Comparison of ENCODE assay signal across 9 cellular contexts in genomic region chr18:64037812-64038414, GRCh38.
DNase-seq lines count a peak whose midpoint lies in the region; ATAC-seq, FAIRE-seq and TF ChIP-seq lines count a peak whose summit lies in the region.
"Had no signal": no experiment of that assay in that cellular context is flagged by ENCODE, and none has a peak within 500 bp of the region (broad histone marks: within the 10 kb centered on the region; RNA-seq: fewer than 3 reads in every experiment).

No MANE protein-coding gene starts in this region.

- ATAC-seq in GM18870 (IDR thresholded peaks at IDR 0.05; ENCODE audit: unreplicated experiment) (peak; percentile 79), HG03108 (IDR thresholded peaks at IDR 0.05; ENCODE audit: unreplicated experiment) (peak; percentile 63)
- ATAC-seq in stimulated activated memory B cell treated with anti-CD40 and anti-IgM and Interleukin-4, amounts not matched to agents 10 μg/mL and 1 μg/mL and 100 μg/mL, for 72 hours, result no peak

- H3K9ac ChIP-seq in H1 (replicated peaks in 1 of 4; ENCODE audit: extremely low read depth in 1 of 4, low read depth in 3 of 4, low read length in 3 of 4), result no peak overlapping the region

- TF ChIP-seq EP300 in H1 (IDR thresholded peaks at IDR 0.05; ENCODE audit: borderline replicate concordance in 1 of 2, low read depth in 2 of 2, low read length in 2 of 2), result no peak

- H2BK15ac ChIP-seq in H1 (ENCODE audit: low read length), result no peak overlapping the region

- no peak overlapping the region for H2BK12ac ChIP-seq in H1 (ENCODE audit: low read depth, low read length)

- no peak overlapping the region for H2AK5ac ChIP-seq in H1 (ENCODE audit: low read depth, low read length)

- no peaks in the 10 kb centered on the region for H3K4me1 Mint-ChIP-seq in stimulated activated memory B cell treated with anti-CD40 and anti-IgM and Interleukin-4, amounts not matched to agents 10 μg/mL and 1 μg/mL and 100 μg/mL, for 72 hours
- H3K4me1 Mint-ChIP-seq: IgD-negative memory B cell had no signal

- H3K36me3 ChIP-seq in BJ (ENCODE audit: control insufficient read depth, insufficient read depth, low read length) (no peaks in the 10 kb centered on the region), H1 (ENCODE audit: control insufficient read depth in 2 of 4, insufficient read depth in 4 of 4, low read length in 3 of 4) (0 out of 8 replicates have a peak, but pooled peaks cover 0 to 4% (median 0%) of the 10 kb centered on the region in 4 experiments)

- H3K18ac ChIP-seq in H1 (ENCODE audit: extremely low read depth, low read length), result no peak overlapping the region

- H3K27me3 ChIP-seq in BJ (ENCODE audit: control insufficient read depth, insufficient read depth, low read length), result no peaks in the 10 kb centered on the region
- H3K27me3 ChIP-seq in H1 (replicated peaks in 1 of 4; ENCODE audit: control insufficient read depth in 3 of 4, extremely low read depth in 1 of 4, insufficient read depth in 3 of 4, low read length in 3 of 4), result no peaks in the 10 kb centered on the region

- H3K27me3 Mint-ChIP-seq in stimulated activated memory B cell treated with anti-CD40 and anti-IgM and Interleukin-4, amounts not matched to agents 10 μg/mL and 1 μg/mL and 100 μg/mL, for 72 hours, result no peaks in the 10 kb centered on the region
- H3K27me3 Mint-ChIP-seq: IgD-negative memory B cell had no signal

- TF ChIP-seq RAD21 in H1 (IDR thresholded peaks at IDR 0.05 in 1 of 2, conservative IDR thresholded peaks at IDR 0.05 in 1 of 2; ENCODE audit: low read depth in 2 of 2, low read length in 2 of 2), result peak; percentile 80 to 81

- no peaks in the 10 kb centered on the region for H4K20me1 ChIP-seq in H1 (replicated peaks in 1 of 2; ENCODE audit: control insufficient read depth in 1 of 2, insufficient read depth in 2 of 2, low read length in 2 of 2)

- no peak overlapping the region for H2BK120ac ChIP-seq in H1 (replicated peaks; ENCODE audit: low read depth, low read length)

- TF ChIP-seq CTCF in BJ (IDR thresholded peaks at IDR 0.05; ENCODE audit: insufficient read depth, low read depth, low read length) (peak; percentile 52), H1 (IDR thresholded peaks at IDR 0.05; ENCODE audit: control extremely low read depth in 1 of 3, insufficient read depth in 1 of 3, low read depth in 1 of 3, low read length in 3 of 3) (peak in 2 of 3 experiments; percentile 48 to 89; a peak in 3 of 4 replicates)

- no peak overlapping the region for H4K5ac ChIP-seq in H1 (ENCODE audit: insufficient read length, low read depth, low read length)

- peak; percentile 85 for FAIRE-seq in H1 (lab: Jason Lieb, UNC)

- no peak overlapping the region for H3K56ac ChIP-seq in H1 (replicated peaks; ENCODE audit: insufficient read length, low read depth, low read length)

- CTCF ChIA-PET in BJ (lab: Yijun Ruan, JAX) (interaction anchor here (1.0 to 2.3 kb wide), 6 partner anchors 11 to 26 kb away, joined by 3 to 9 read pairs (median 4); no protein-coding TSS in a partner anchor), H1 (lab: Charles Lee; ENCODE audit: partially characterized antibody) (interaction anchor here (0.6 to 2.5 kb wide), 37 partner anchors 11 to 1518 kb away, joined by 3 to 12 read pairs (median 4); no protein-coding TSS in a partner anchor)

- H3K79me2 ChIP-seq in H1 (ENCODE audit: control insufficient read depth in 1 of 2, insufficient read depth in 2 of 2, low read length in 2 of 2), result no peaks in the 10 kb centered on the region

- H3K79me1 ChIP-seq in H1 (ENCODE audit: low read depth, low read length), result no peaks in the 10 kb centered on the region

- H3K23me2 ChIP-seq in H1 (ENCODE audit: low read depth, low read length), result no peaks in the 10 kb centered on the region

- DNase-seq in BJ (ENCODE audit: low read depth) (no peak), NCI-H526 treated with DMSO at 0.1 percent for 48 hours (lab: John Stamatoyannopoulos, UW) (peak; percentile 7), H1 (ENCODE audit: low read depth in 1 of 2, low spot score in 2 of 2) (no peak), pons (ENCODE audit: low spot score) (peak; percentile 40), foreskin melanocyte (no peak)

- H3K27ac ChIP-seq in H1 (ENCODE audit: low read depth, low read length), result no peak overlapping the region

- H3K36me3 Mint-ChIP-seq in stimulated activated memory B cell treated with anti-CD40 and anti-IgM and Interleukin-4, amounts not matched to agents 10 μg/mL and 1 μg/mL and 100 μg/mL, for 72 hours, result no peaks in the 10 kb centered on the region
- H3K36me3 Mint-ChIP-seq: IgD-negative memory B cell had no signal

- TF ChIP-seq POLR2A in H1 (IDR thresholded peaks at IDR 0.05; ENCODE audit: control extremely low read depth in 1 of 2, low read depth in 2 of 2, low read length in 2 of 2), result no peak

- H3K27ac Mint-ChIP-seq in stimulated activated memory B cell treated with anti-CD40 and anti-IgM and Interleukin-4, amounts not matched to agents 10 μg/mL and 1 μg/mL and 100 μg/mL, for 72 hours, result no peak overlapping the region
- H3K27ac Mint-ChIP-seq: IgD-negative memory B cell had no signal

- H3K9me3 ChIP-seq in H1 (ENCODE audit: insufficient read depth in 2 of 2, low read depth in 1 of 2, low read length in 1 of 2), result peaks cover 7 to 15% of the 10 kb centered on the region in 2 experiments; a peak in 3 of 4 replicates

- H2BK5ac ChIP-seq in H1 (ENCODE audit: low read depth, low read length), result no peak overlapping the region

- no peak overlapping the region for H2BK20ac ChIP-seq in H1 (ENCODE audit: low read length)

- H3K14ac ChIP-seq in H1 (ENCODE audit: insufficient read length), result no peak overlapping the region

- no peak overlapping the region for H3K4me2 ChIP-seq in H1 (ENCODE audit: insufficient read depth in 1 of 2, low read depth in 2 of 2, low read length in 2 of 2)

- POLR2A ChIA-PET in BJ (lab: Charles Lee) (no interaction called here), H1 (lab: Charles Lee; ENCODE audit: partially characterized antibody) (no interaction called here)

- H3K9me3 Mint-ChIP-seq in stimulated activated memory B cell treated with anti-CD40 and anti-IgM and Interleukin-4, amounts not matched to agents 10 μg/mL and 1 μg/mL and 100 μg/mL, for 72 hours, result no peaks in the 10 kb centered on the region
- H3K9me3 Mint-ChIP-seq: IgD-negative memory B cell had no signal

- H3K23ac ChIP-seq in H1 (ENCODE audit: insufficient read length), result no peak overlapping the region

- 34% methylated on average over 3 of the region's 3 CpGs; no CpG with 5 or more reads in 1 of the 2 experiments for WGBS in H1 (ENCODE audit: extremely low coverage in 1 of 2, insufficient coverage in 1 of 2, insufficient read length in 1 of 2, insufficient replicate concordance in 2 of 2, low coverage in 1 of 2, low lambda C conversion rate in 2 of 2, missing lambda C conversion rate in 1 of 2), 2 experiments

- H4K8ac ChIP-seq in H1 (ENCODE audit: extremely low read depth, insufficient read depth, low read length), result no peak overlapping the region

- no peak overlapping the region for H3K4me3 ChIP-seq in BJ (ENCODE audit: low read depth, low read length)
- H3K4me3 ChIP-seq in H1 (ENCODE audit: extremely low read depth in 1 of 4, insufficient read depth in 2 of 4, low read depth in 3 of 4, low read length in 4 of 4), result no peak overlapping the region

- no peak overlapping the region for H4K91ac ChIP-seq in H1 (replicated peaks; ENCODE audit: insufficient read length, low read length)

- H3K4me1 ChIP-seq in H1 (replicated peaks in 1 of 4; ENCODE audit: control insufficient read depth in 3 of 4, insufficient read depth in 4 of 4, low read length in 3 of 4), result no peaks in the 10 kb centered on the region

- H3K4ac ChIP-seq in H1 (replicated peaks; ENCODE audit: insufficient read length, low read depth, low read length), result no peak overlapping the region

- H3K4me3 Mint-ChIP-seq in stimulated activated memory B cell treated with anti-CD40 and anti-IgM and Interleukin-4, amounts not matched to agents 10 μg/mL and 1 μg/mL and 100 μg/mL, for 72 hours, result no peak overlapping the region
- H3K4me3 Mint-ChIP-seq: IgD-negative memory B cell had no signal

- H2AFZ ChIP-seq in H1 (ENCODE audit: low read length), result 0 out of 2 replicates have a peak overlapping the region, but pooled peaks have one; percentile 68

TF ChIP-seq in H1, 55 proteins besides CTCF, POLR2A, EP300 and RAD21 (continues in another document):
- TF ChIP-seq SRF (IDR thresholded peaks at IDR 0.05; ENCODE audit: low read depth, low read length), result no peak
- TF ChIP-seq CBX5 (IDR thresholded peaks at IDR 0.05; ENCODE audit: low read depth, low read length), result no peak
- TF ChIP-seq E2F6 (IDR thresholded peaks at IDR 0.05), result no peak
- TF ChIP-seq YY1 (IDR thresholded peaks at IDR 0.05; ENCODE audit: low read depth, low read length), result no peak
- TF ChIP-seq TAF7 (optimal IDR thresholded peaks at IDR 0.05; ENCODE audit: borderline replicate concordance, low read depth, low read length), result no peak
- no peak for TF ChIP-seq TAF1 (IDR thresholded peaks at IDR 0.05; ENCODE audit: low read depth, low read length)
- TF ChIP-seq ATF3 (IDR thresholded peaks at IDR 0.05; ENCODE audit: insufficient read depth, low read depth, low read length), result no peak
- TF ChIP-seq ZNF274 (IDR thresholded peaks at IDR 0.05; ENCODE audit: borderline replicate concordance, extremely low read depth, low read length), result no peak
- TF ChIP-seq NRF1 (IDR thresholded peaks at IDR 0.05; ENCODE audit: low read depth, low read length), result no peak
- TF ChIP-seq USF2 (IDR thresholded peaks at IDR 0.05; ENCODE audit: low read length), result no peak
- no peak for TF ChIP-seq GTF2F1 (IDR thresholded peaks at IDR 0.05; ENCODE audit: borderline replicate concordance, low read depth, low read length)
- no peak for TF ChIP-seq SIN3A (conservative IDR thresholded peaks at IDR 0.05 in 1 of 2, IDR thresholded peaks at IDR 0.05 in 1 of 2; ENCODE audit: low read depth in 1 of 2, low read length in 2 of 2)
- TF ChIP-seq SP1 (IDR thresholded peaks at IDR 0.05; ENCODE audit: low read depth, low read length), result no peak

Comparison
In these comparisons a context has a peak if more than half of its experiments do, and no peak if none do; other contexts are left out.
1. DNase-seq: peak in NCI-H526 treated with DMSO at 0.1 percent for 48 hours (single experiment) and pons (single experiment); none in BJ (single experiment), H1 (0 of 2) and foreskin melanocyte (single experiment).